ENCODE assay signal across 18 cellular contexts in the genomic region with DNA sequence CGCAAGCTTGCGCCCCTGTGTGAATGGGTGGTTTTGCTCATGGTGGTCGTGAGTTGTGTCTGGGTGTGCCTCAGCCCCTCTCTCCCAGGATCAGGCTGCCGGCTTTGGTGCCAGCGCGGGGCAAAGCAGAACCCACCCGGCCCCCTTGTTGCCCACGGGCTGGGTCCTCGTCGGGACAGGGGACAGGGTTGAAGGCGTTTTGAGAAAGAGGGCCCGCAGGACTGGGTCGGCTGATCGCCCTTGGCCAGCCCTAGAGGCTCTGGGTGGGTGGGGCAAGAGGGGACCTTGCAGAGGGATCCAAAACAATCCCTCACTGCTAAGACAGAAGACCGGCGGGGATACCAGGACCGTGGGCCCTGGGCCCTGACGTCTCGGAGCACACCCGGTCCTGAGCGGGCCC. TPM values are rescaled to one million over a fixed set of nuclear protein-coding genes. Genes with fewer than 3 reads are reported as not detected.
DNase-seq lines count a peak whose midpoint lies in the region; ATAC-seq and TF ChIP-seq lines count a peak whose summit lies in the region.
"Had no signal": no experiment of that assay in that cellular context is flagged by ENCODE, and none has a peak within 500 bp of the region (broad histone marks: within the 10 kb centered on the region; RNA-seq: fewer than 3 reads in every experiment).

No MANE protein-coding gene starts in this region.

- TF ChIP-seq POLR2A in heart left ventricle (IDR thresholded peaks at IDR 0.05), result no peak
- no peak for TF ChIP-seq POLR2A in erythroblast (IDR thresholded peaks at IDR 0.05; ENCODE audit: low read length)

- no peak overlapping the region for H3K23ac ChIP-seq in neuronal stem cell (ENCODE audit: low read depth, low read length, poor library complexity)

- H4K91ac ChIP-seq in neuronal stem cell (ENCODE audit: low read depth, low read length, poor library complexity), result no peak overlapping the region

- no peak overlapping the region for H3K9ac ChIP-seq in neuronal stem cell (ENCODE audit: low read depth, low read length, poor library complexity)

- WGBS in heart left ventricle, 4 donors, result 41 to 57% (median 48%) methylated on average over 18 to 21 of the region's 21 CpGs
- WGBS in neuronal stem cell (ENCODE audit: extremely low coverage in 2 of 2, insufficient read length in 2 of 2, insufficient replicate concordance in 1 of 2), 2 donors, result no CpG with 5 or more reads among the region's 21 CpGs
- 62% methylated on average over 21 of the region's 21 CpGs for WGBS in urinary bladder

- ATAC-seq in heart left ventricle, result no peak
- ATAC-seq: A549, K562 had no signal

- H3K4me1 ChIP-seq in left ventricle myocardium inferior (peaks cover 24% of the 10 kb centered on the region), heart left ventricle (peaks cover 0 to 22% (median 8%) of the 10 kb centered on the region in 12 donors), neuronal stem cell (ENCODE audit: control insufficient read depth in 2 of 2, insufficient read depth in 1 of 2, low read depth in 1 of 2, low read length in 2 of 2) (peaks cover 0 to 4% of the 10 kb centered on the region in 2 donors), urinary bladder (ENCODE audit: insufficient read depth) (no peaks in the 10 kb centered on the region)
- H3K4me1 ChIP-seq: A549 had no signal

- no peak overlapping the region for H2BK5ac ChIP-seq in neuronal stem cell (ENCODE audit: low read length)

- H3K79me1 ChIP-seq in neuronal stem cell (ENCODE audit: low read depth, low read length), result no peaks in the 10 kb centered on the region

- H3K9me3 Mint-ChIP-seq in chondrocyte (ENCODE audit: low read depth), result no peaks in the 10 kb centered on the region

- peak overlapping the region; percentile 17 for H3K18ac ChIP-seq in neuronal stem cell (ENCODE audit: low read length)

- no peak overlapping the region for H4K8ac ChIP-seq in neuronal stem cell (ENCODE audit: low read depth, low read length)

- H3K27me3 ChIP-seq in left ventricle myocardium inferior (ENCODE audit: low read depth) (peaks cover 58% of the 10 kb centered on the region), heart left ventricle (peaks cover 6 to 42% (median 30%) of the 10 kb centered on the region in 9 donors), neuronal stem cell (ENCODE audit: control insufficient read depth in 3 of 3, insufficient read depth in 3 of 3, low read depth in 1 of 3, low read length in 3 of 3) (no peaks in the 10 kb centered on the region)

- H3K4me1 Mint-ChIP-seq in chondrocyte (ENCODE audit: low read depth), result peaks cover 13% of the 10 kb centered on the region

- H3K4me3 ChIP-seq in left ventricle myocardium inferior (peak overlapping the region; percentile 52), heart left ventricle (peak overlapping the region in 6 of 12 donors; percentile 8 to 38 (median 26)), neuronal stem cell (ENCODE audit: low read length in 2 of 2) (no peak overlapping the region), urinary bladder (ENCODE audit: low read depth, low read length) (peak overlapping the region; percentile 30)
- H3K4me3 ChIP-seq: A549, K562, PC-9 had no signal

- no peak overlapping the region for H2BK120ac ChIP-seq in neuronal stem cell (ENCODE audit: low read depth, low read length)

- intact Hi-C loops in left ventricle myocardium inferior (cut with micrococcal nuclease) (no loop called here), heart left ventricle (cut with DNase I) (loop anchor here in 7 of 10 donors (5.0 to 10.0 kb wide), 6 partner anchors 164 to 387 kb away; a partner anchor contains a TSS)

- no peak overlapping the region for H3K27ac Mint-ChIP-seq in chondrocyte (ENCODE audit: unreplicated experiment)
- H3K27ac Mint-ChIP-seq: CD14-positive monocyte had no signal

- H3K27me3 Mint-ChIP-seq in chondrocyte (ENCODE audit: low read depth), result no peaks in the 10 kb centered on the region

- no peak overlapping the region for H3K4me2 ChIP-seq in neuronal stem cell (ENCODE audit: insufficient read depth, low read length, poor library complexity, severe bottlenecking)
- H3K4me2 ChIP-seq: A549, PC-9 had no signal

- peak overlapping the region; percentile 41 for H2BK12ac ChIP-seq in neuronal stem cell (ENCODE audit: low read length)

- H2AK5ac ChIP-seq in neuronal stem cell (ENCODE audit: low read depth, low read length), result peak overlapping the region; percentile 19

- no peak overlapping the region for H3K27ac ChIP-seq in left ventricle myocardium inferior (replicated peaks)
- H3K27ac ChIP-seq in heart left ventricle, result no peak overlapping the region
- H3K27ac ChIP-seq in neuronal stem cell (replicated peaks; ENCODE audit: low read length), result no peak overlapping the region
- no peak overlapping the region for H3K27ac ChIP-seq in urinary bladder (ENCODE audit: low read depth)
- H3K27ac ChIP-seq: A549, HL-60, PC-9 had no signal

- no peak overlapping the region for H2BK15ac ChIP-seq in neuronal stem cell (ENCODE audit: low read length)

- H3K36me3 ChIP-seq in left ventricle myocardium inferior (no peaks in the 10 kb centered on the region), heart left ventricle (no peaks in the 10 kb centered on the region), neuronal stem cell (replicated peaks in 1 of 2; ENCODE audit: control insufficient read depth in 2 of 2, insufficient read depth in 2 of 2, low read length in 2 of 2) (peaks cover 0 to 3% of the 10 kb centered on the region in 2 donors), urinary bladder (ENCODE audit: insufficient read depth) (no peaks in the 10 kb centered on the region)

- no peak overlapping the region for H2AFZ ChIP-seq in neuronal stem cell (ENCODE audit: low read length)
- H2AFZ ChIP-seq: PC-9 had no signal

- no peaks in the 10 kb centered on the region for H3K36me3 Mint-ChIP-seq in chondrocyte (ENCODE audit: low read depth)

- H3K9me3 ChIP-seq in left ventricle myocardium inferior (replicated peaks) (no peaks in the 10 kb centered on the region), heart left ventricle (no peaks in the 10 kb centered on the region), neuronal stem cell (replicated peaks in 1 of 2; ENCODE audit: control insufficient read depth in 2 of 2, insufficient read depth in 1 of 2, low read depth in 1 of 2, low read length in 2 of 2) (peaks cover 10 to 14% of the 10 kb centered on the region in 2 donors)

- no peak overlapping the region for H3K4ac ChIP-seq in neuronal stem cell (ENCODE audit: low read length)

- no peak overlapping the region for H3K4me3 Mint-ChIP-seq in chondrocyte (ENCODE audit: unreplicated experiment)

- peak overlapping the region; percentile 47 for H3K14ac ChIP-seq in neuronal stem cell (ENCODE audit: low read length)

- no peak for TF ChIP-seq CTCF in left ventricle myocardium inferior (IDR thresholded peaks at IDR 0.05; ENCODE audit: borderline replicate concordance)
- TF ChIP-seq CTCF in heart left ventricle (IDR thresholded peaks at IDR 0.05), result no peak
- TF ChIP-seq CTCF in chondrocyte (IDR thresholded peaks at IDR 0.05), result no peak

- DNase-seq in left ventricle myocardium inferior (no peak), heart left ventricle (no peak), erythroblast (lab: John Stamatoyannopoulos, UW) (peak; percentile 36 to 46), neuronal stem cell (ENCODE audit: low spot score) (no peak), NCI-H345 (lab: John Stamatoyannopoulos, UW) (no peak), chondrocyte (ENCODE audit: low spot score) (no peak), NCI-H1694 treated with DMSO at 0.1 percent for 48 hours (lab: John Stamatoyannopoulos, UW) (no peak)
- DNase-seq: COR-L47, NCI-H1048, NCI-H2107, NCI-H226, NCI-H748 treated with DMSO at 0.1 percent for 48 hours, PC-9 had no signal

RNA-seq across cellular contexts. Expression of a gene that starts 3.0 kb away (rescaled TPM):
- total RNA-seq in left ventricle myocardium inferior (2.3 TPM), heart left ventricle (1 to 10 TPM; 2.2 to 6.0 (median 3.3) TPM), urinary bladder (54.9 TPM), chondrocyte (4.2 to 6.3 TPM (median 4.6 TPM) in 3 replicates)
- polyA plus RNA-seq in heart left ventricle (1 to 10 TPM in 1 of 2 donors, under 1 TPM in 1; 0.99 to 2.2 TPM), urinary bladder (4.1 TPM)
- polyA plus RNA-seq in neuronal stem cell (2013, experiment 1 of 2), result 17.7 TPM
- polyA plus RNA-seq in neuronal stem cell (2013, experiment 2 of 2), result 16.0 TPM

Comparison
In these comparisons a context has a peak if more than half of its experiments do, and no peak if none do; other contexts are left out.
1. DNase-seq: peak in erythroblast (2 of 2); none in left ventricle myocardium inferior (single experiment), heart left ventricle (0 of 5), neuronal stem cell (single experiment), NCI-H345 (single experiment), chondrocyte (single experiment) and NCI-H1694 treated with DMSO at 0.1 percent for 48 hours (single experiment).
2. H3K4me3 ChIP-seq: peak in left ventricle myocardium inferior (single experiment) and urinary bladder (single experiment); none in neuronal stem cell (0 of 2).